In the genomic region with DNA sequence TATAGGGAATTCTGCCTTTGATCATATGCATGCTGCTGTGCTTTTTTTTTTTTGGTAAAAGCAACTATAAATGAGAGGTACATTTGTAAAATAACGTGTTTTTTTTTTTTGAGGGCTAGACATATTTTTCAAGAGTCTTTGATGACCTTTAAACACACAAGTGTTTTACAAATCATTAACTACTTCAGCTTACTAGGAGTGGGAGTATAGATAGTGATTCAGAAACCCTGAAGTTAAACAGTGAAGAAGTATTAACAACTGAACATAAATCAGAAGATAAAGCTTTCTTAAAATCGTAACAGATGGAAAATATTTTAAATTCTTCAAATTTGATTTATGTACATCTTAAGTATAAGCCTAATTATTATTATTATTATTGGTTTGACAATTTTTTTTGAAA, we compare ENCODE assay signal across 26 cellular contexts. TPM values are rescaled to one million over a fixed set of nuclear protein-coding genes. Genes with fewer than 3 reads are reported as not detected.
DNase-seq lines count a peak whose midpoint lies in the region; ATAC-seq and TF ChIP-seq lines count a peak whose summit lies in the region.
"Had no signal": no experiment of that assay in that cellular context is flagged by ENCODE, and none has a peak within 500 bp of the region (broad histone marks: within the 10 kb centered on the region; RNA-seq: fewer than 3 reads in every experiment).

No MANE protein-coding gene starts in this region.

- H3K9ac ChIP-seq in HCT116 (ENCODE audit: low read length), result no peak overlapping the region
- H3K9ac ChIP-seq in liver (ENCODE audit: low read depth in 1 of 2, low read length in 2 of 2), result peak overlapping the region in 1 of 2 donors; percentile 41

- no peaks in the 10 kb centered on the region for H4K20me1 ChIP-seq in HCT116 (ENCODE audit: insufficient read depth)

- TF ChIP-seq POLR2A in HCT116 (IDR thresholded peaks at IDR 0.05; ENCODE audit: borderline replicate concordance, extremely low read depth, insufficient read depth, insufficient read length) (no peak), testis (IDR thresholded peaks at IDR 0.05) (no peak)

- H3K4me1 ChIP-seq in HCT116 (ENCODE audit: control insufficient read depth in 1 of 2, insufficient read depth in 2 of 2, low read length in 2 of 2) (peaks cover 0 to 15% of the 10 kb centered on the region in 2 experiments; a peak in 2 of 4 replicates), liver (ENCODE audit: control insufficient read depth in 4 of 4, insufficient read depth in 4 of 4, low read length in 3 of 4) (peaks cover 1 to 44% (median 17%) of the 10 kb centered on the region in 4 donors), testis (no peaks in the 10 kb centered on the region)
- H3K4me1 ChIP-seq: left lung had no signal

- H3K27me3 ChIP-seq in HCT116 (ENCODE audit: insufficient read depth, low read length) (no peaks in the 10 kb centered on the region), liver (ENCODE audit: control insufficient read depth in 4 of 4, insufficient read depth in 4 of 4, low read length in 3 of 4) (no peaks in the 10 kb centered on the region), testis (no peaks in the 10 kb centered on the region)
- H3K27me3 ChIP-seq: brain microvascular endothelial cell, tibial nerve had no signal

- RAD21 ChIA-PET in HCT116 (lab: Charles Lee; ENCODE audit: low non-redundant PET in 1 of 2, low total read pairs in 2 of 2, uncharacterized antibody in 2 of 2, unreplicated experiment in 2 of 2), result no interaction called here

- CTCF ChIA-PET in HCT116 (lab: Charles Lee), result interaction anchor here (2.5 kb wide), 1 partner anchor 18 kb away, joined by 9 read pairs; no protein-coding TSS in a partner anchor

- H3K9me2 ChIP-seq in HCT116 (ENCODE audit: insufficient read depth), result no peaks in the 10 kb centered on the region

- H3K4me3 ChIP-seq in HCT116 (replicated peaks in 1 of 2; ENCODE audit: low read depth in 1 of 2, low read length in 2 of 2), result no peak overlapping the region
- no peak overlapping the region for H3K4me3 ChIP-seq in liver (ENCODE audit: low read depth in 1 of 3, low read length in 3 of 3)
- H3K4me3 ChIP-seq in testis, result no peak overlapping the region
- H3K4me3 ChIP-seq: heart left ventricle, left lung, tibial nerve had no signal

- H3K36me3 ChIP-seq in HCT116 (ENCODE audit: control insufficient read depth in 1 of 2, insufficient read depth in 2 of 2, low read length in 2 of 2) (no peaks in the 10 kb centered on the region), liver (ENCODE audit: control insufficient read depth in 4 of 4, insufficient read depth in 3 of 4, low read depth in 1 of 4, low read length in 3 of 4) (no peaks in the 10 kb centered on the region), testis (ENCODE audit: low read depth, missing control alignments) (no peaks in the 10 kb centered on the region)
- H3K36me3 ChIP-seq: brain microvascular endothelial cell, heart left ventricle, left lung, tibial nerve, WERI-Rb-1 had no signal

- intact Hi-C loops in HCT116 (cut with micrococcal nuclease) (no loop called here), testis (cut with DNase I; ENCODE audit: low total_unique reads) (no loop called here)

- H3K79me2 ChIP-seq in HCT116 (ENCODE audit: insufficient read depth, low read length), result no peaks in the 10 kb centered on the region

- no peak for TF ChIP-seq RAD21 in HCT116 (IDR thresholded peaks at IDR 0.05; ENCODE audit: low read depth)
- TF ChIP-seq RAD21 in liver (IDR thresholded peaks at IDR 0.05), result no peak

- DNase-seq in HCT116 (ENCODE audit: low read depth, low spot score) (no peak), occipital lobe (lab: John Stamatoyannopoulos, UW) (no peak), COLO829 (ENCODE audit: low spot score) (no peak), testis (no peak)
- DNase-seq: activated CD4-positive, alpha-beta T cell treated with anti-CD3 and anti-CD28 coated beads, Interleukin-2, amount 10 ng/mL, durations not matched to agents 24 days and 14 days; activated naive CD4-positive, alpha-beta T cell treated with anti-CD3 and anti-CD28 coated beads for 36 hours; activated T-cell treated with anti-CD3 and anti-CD28 coated beads, Interleukin-2, amount 50 U/mL, for 48 hours; brain microvascular endothelial cell; heart left ventricle; HFFc6; left lung; NCI-H1417; NCI-H2081 treated with DMSO at 0.1 percent for 48 hours; Right ventricle myocardium superior; stimulated activated naive CD8-positive, alpha-beta T cell treated with anti-CD3 and anti-CD28 coated beads, Interleukin-15, amount 100 ng/mL, for 72 hours; WERI-Rb-1 had no signal

- WGBS in liver, result 15% methylated on average over 2 of the region's 2 CpGs
- WGBS in testis, 2 donors, result 30 to 45% methylated on average over 2 of the region's 2 CpGs

- H3K27ac ChIP-seq in HCT116 (ENCODE audit: low read depth, low read length), result no peak overlapping the region
- peak overlapping the region; percentile 60 to 68 for H3K27ac ChIP-seq in liver (ENCODE audit: low read depth in 1 of 2, low read length in 2 of 2)
- H3K27ac ChIP-seq in testis, result no peak overlapping the region
- H3K27ac ChIP-seq: brain microvascular endothelial cell, left lung, tibial nerve, WERI-Rb-1 had no signal

- TF ChIP-seq CTCF in HCT116 (IDR thresholded peaks at IDR 0.05 in 2 of 3, conservative IDR thresholded peaks at IDR 0.05 in 1 of 3; ENCODE audit: borderline replicate concordance in 1 of 3, insufficient read depth in 1 of 3, low read depth in 2 of 3, low read length in 2 of 3), result no peak
- no peak for TF ChIP-seq CTCF in liver (IDR thresholded peaks at IDR 0.05; ENCODE audit: low read depth, low read length, missing input control)
- TF ChIP-seq CTCF in testis (IDR thresholded peaks at IDR 0.05), result no peak

- BruUV-seq in HCT116 (replicated peaks; lab: Mats Ljungman, UMichigan), result no TSS peak

- POLR2A ChIA-PET in HCT116 (lab: Charles Lee), result no interaction called here

- H2AFZ ChIP-seq in HCT116 (ENCODE audit: low read depth, low read length, poor library complexity, severe bottlenecking), result no peak overlapping the region

- H3K4me2 ChIP-seq in HCT116 (ENCODE audit: low read length), result 0 out of 2 replicates have a peak overlapping the region, but pooled peaks have one; percentile 6

- ATAC-seq in GM18511 (IDR thresholded peaks at IDR 0.05; ENCODE audit: unreplicated experiment) (peak; percentile 43), HCT116 (no peak), HG03432 (IDR thresholded peaks at IDR 0.05; ENCODE audit: unreplicated experiment) (peak; percentile 57), GM21737 (IDR thresholded peaks at IDR 0.05; ENCODE audit: unreplicated experiment) (no peak)
- ATAC-seq: heart left ventricle; left lung; stimulated activated naive CD8-positive, alpha-beta T cell treated with anti-CD3 and anti-CD28 coated beads, Interleukin-15, amount 100 ng/mL, for 72 hours had no signal

- H3K9me3 ChIP-seq in HCT116 (ENCODE audit: control insufficient read depth in 1 of 2, insufficient read depth in 1 of 2, low read depth in 1 of 2, low read length in 2 of 2) (no peaks in the 10 kb centered on the region), liver (ENCODE audit: control insufficient read depth in 4 of 4, low read length in 3 of 4) (no peaks in the 10 kb centered on the region), testis (no peaks in the 10 kb centered on the region)
- H3K9me3 ChIP-seq: heart left ventricle, left lung, tibial nerve had no signal

TF ChIP-seq in HCT116, 20 proteins besides CTCF, POLR2A, EP300 and RAD21:
- TF ChIP-seq POLR2AphosphoS5 (IDR thresholded peaks at IDR 0.05; ENCODE audit: low read depth, low read length), result no peak
- no peak for TF ChIP-seq YY1 (IDR thresholded peaks at IDR 0.05; ENCODE audit: extremely low read depth, insufficient replicate concordance, low read depth, low read length)
- no peak for TF ChIP-seq ELF1 (IDR thresholded peaks at IDR 0.05; ENCODE audit: borderline replicate concordance, low read depth)
- TF ChIP-seq, protein P1, sequence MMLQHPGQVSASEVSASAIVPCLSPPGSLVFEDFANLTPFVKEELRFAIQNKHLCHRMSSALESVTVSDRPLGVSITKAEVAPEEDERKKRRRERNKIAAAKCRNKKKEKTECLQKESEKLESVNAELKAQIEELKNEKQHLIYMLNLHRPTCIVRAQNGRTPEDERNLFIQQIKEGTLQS (IDR thresholded peaks at IDR 0.05), result no peak
- TF ChIP-seq SRF (IDR thresholded peaks at IDR 0.05; ENCODE audit: low read depth), result no peak
- no peak for TF ChIP-seq JUND (IDR thresholded peaks at IDR 0.05)
- TF ChIP-seq EZH2 (IDR thresholded peaks at IDR 0.05), result no peak

TF ChIP-seq in liver, 16 proteins besides CTCF, POLR2A, EP300 and RAD21:
- TF ChIP-seq HNF4A (conservative IDR thresholded peaks at IDR 0.05) (no peak), JUND (IDR thresholded peaks at IDR 0.05) (no peak), REST (IDR thresholded peaks at IDR 0.05) (no peak), SP1 (IDR thresholded peaks at IDR 0.05) (peak; percentile 32), TAF1 (conservative IDR thresholded peaks at IDR 0.05) (no peak)

RNA-seq across cellular contexts. Expression of gene GMNC, which starts 2.9 kb away (rescaled TPM):
- total RNA-seq in HCT116 (2021; ENCODE audit: unreplicated experiment) (0.27 TPM), liver (1 to 10 TPM; 2.5 to 2.6 TPM), occipital lobe (0.62 TPM), testis (1 to 10 TPM; 2.2 to 2.3 TPM)
- 0.04 TPM in 2 replicates for polyA plus RNA-seq in HCT116 (2012)
- polyA plus RNA-seq in liver (1 to 10 TPM; 1.7 to 2.4 TPM), testis (ENCODE audit: insufficient read depth, low read depth, low replicate concordance) (8.2 TPM)
- total RNA-seq: activated CD4-positive, alpha-beta T cell treated with anti-CD3 and anti-CD28 coated beads, Interleukin-2, amount 10 ng/mL, durations not matched to agents 24 days and 14 days; activated naive CD4-positive, alpha-beta T cell treated with anti-CD3 and anti-CD28 coated beads for 36 hours; left lung; mononuclear cell; NCI-H460; PC-3; posterior vena cava; tibial nerve had no signal
- polyA plus RNA-seq: CD14-positive monocyte had no signal

Comparison
In these comparisons a context has a peak if more than half of its experiments do, and no peak if none do; other contexts are left out.
1. ATAC-seq: peak in GM18511 (single experiment) and HG03432 (single experiment); none in HCT116 (single experiment) and GM21737 (single experiment).
2. H3K27ac ChIP-seq: peak in liver (2 of 2); none in HCT116 (single experiment) and testis (0 of 2).